ENCODE assay signal across 9 cellular contexts in genomic region chr12:116662612-116663144, GRCh38.
DNase-seq lines count a peak whose midpoint lies in the region; ATAC-seq and TF ChIP-seq lines count a peak whose summit lies in the region.
"Had no signal": no experiment of that assay in that cellular context is flagged by ENCODE, and none has a peak within 500 bp of the region (broad histone marks: within the 10 kb centered on the region; RNA-seq: fewer than 3 reads in every experiment).

No MANE protein-coding gene starts in this region.

- peak overlapping the region; percentile 92 for H3K4me3 Mint-ChIP-seq in Caco-2 (ENCODE audit: unreplicated experiment)
- no peak overlapping the region for H3K4me3 Mint-ChIP-seq in activated T-helper 17 cell treated with anti-CD3 and anti-CD28 coated beads, Interleukin-2, amount 50 U/mL, for 72 hours
- H3K4me3 Mint-ChIP-seq: activated CD4-positive, alpha-beta T cell treated with anti-CD3 and anti-CD28 coated beads, Interleukin-2, amount 10 ng/mL, durations not matched to agents 7 days and 5 days had no signal

- TSS peak; percentile 29 for BruUV-seq in Caco-2 (replicated peaks; lab: Mats Ljungman, UMichigan)

- DNase-seq in Caco-2 (peak; percentile 64 to 74), NCI-H146 (lab: John Stamatoyannopoulos, UW) (peak; percentile 71), body of pancreas (peak; percentile 30 to 61 (median 40)), mucosa of gallbladder (ENCODE audit: low spot score) (peak; percentile 81), D341Med (ENCODE audit: low spot score) (no peak), coronary artery (ENCODE audit: low spot score) (no peak)
- DNase-seq: activated CD4-positive, alpha-beta T cell treated with anti-CD3 and anti-CD28 coated beads, Interleukin-2, amount 10 ng/mL, durations not matched to agents 7 days and 5 days had no signal

- TF ChIP-seq CTCF in Caco-2 (IDR thresholded peaks at IDR 0.05; ENCODE audit: insufficient read depth in 1 of 2, low read depth in 1 of 2, low read length in 1 of 2, severe bottlenecking in 1 of 2, unreplicated experiment in 1 of 2) (peak in 1 of 2 experiments; percentile 9), body of pancreas (IDR thresholded peaks at IDR 0.05) (no peak), coronary artery (IDR thresholded peaks at IDR 0.05) (no peak)

- peaks cover 50% of the 10 kb centered on the region for H3K36me3 Mint-ChIP-seq in Caco-2 (ENCODE audit: insufficient read depth, unreplicated experiment)
- H3K36me3 Mint-ChIP-seq in activated T-helper 17 cell treated with anti-CD3 and anti-CD28 coated beads, Interleukin-2, amount 50 U/mL, for 72 hours (ENCODE audit: low read depth): no peaks in the 10 kb centered on the region

- intact Hi-C loops in Caco-2 (cut with micrococcal nuclease; ENCODE audit: unreplicated experiment) (loop anchor here (2.0 to 5.0 kb wide), 2 partner anchors 26 to 1205 kb away; no protein-coding TSS in a partner anchor), body of pancreas (cut with DNase I) (loop anchor here (10.0 kb wide), 1 partner anchor 128 kb away; no protein-coding TSS in a partner anchor)

- POLR2A ChIA-PET in Caco-2 (lab: Charles Lee): interaction anchor here (1.0 to 1.1 kb wide), 2 partner anchors 42 to 229 kb away, joined by 3 to 4 read pairs; no protein-coding TSS in a partner anchor

- H3K4me1 Mint-ChIP-seq in Caco-2 (ENCODE audit: low read depth, unreplicated experiment): peaks cover 33% of the 10 kb centered on the region
- H3K4me1 Mint-ChIP-seq in activated T-helper 17 cell treated with anti-CD3 and anti-CD28 coated beads, Interleukin-2, amount 50 U/mL, for 72 hours: no peaks in the 10 kb centered on the region
- H3K4me1 Mint-ChIP-seq: activated CD4-positive, alpha-beta T cell treated with anti-CD3 and anti-CD28 coated beads, Interleukin-2, amount 10 ng/mL, durations not matched to agents 7 days and 5 days had no signal

- WGBS in body of pancreas, 2 donors: 15 to 19% methylated on average over 17 to 21 of the region's 21 CpGs

- H3K9me3 Mint-ChIP-seq in Caco-2 (ENCODE audit: unreplicated experiment): peaks cover 9% of the 10 kb centered on the region
- no peaks in the 10 kb centered on the region for H3K9me3 Mint-ChIP-seq in activated T-helper 17 cell treated with anti-CD3 and anti-CD28 coated beads, Interleukin-2, amount 50 U/mL, for 72 hours
- H3K9me3 Mint-ChIP-seq: activated CD4-positive, alpha-beta T cell treated with anti-CD3 and anti-CD28 coated beads, Interleukin-2, amount 10 ng/mL, durations not matched to agents 7 days and 5 days had no signal

- no peak for TF ChIP-seq POLR2A in body of pancreas (IDR thresholded peaks at IDR 0.05)

- ATAC-seq in body of pancreas (no peak), HG03196 (IDR thresholded peaks at IDR 0.05; ENCODE audit: unreplicated experiment) (no peak)
- ATAC-seq in activated T-helper 17 cell treated with anti-CD3 and anti-CD28 coated beads, Interleukin-2, amount 50 U/mL, for 72 hours (replicated peaks): no peak

- H3K4me1 ChIP-seq in Caco-2 (peaks cover 38% of the 10 kb centered on the region), body of pancreas (peaks cover 30% of the 10 kb centered on the region)

- H3K27me3 ChIP-seq in Caco-2 (replicated peaks; ENCODE audit: control insufficient read depth, insufficient read depth, low read length): no peaks in the 10 kb centered on the region
- no peaks in the 10 kb centered on the region for H3K27me3 ChIP-seq in body of pancreas

- CTCF ChIA-PET in Caco-2 (lab: Charles Lee): interaction anchor here (1.3 kb wide), 1 partner anchor 25 kb away, joined by 4 read pairs; no protein-coding TSS in a partner anchor

- peak overlapping the region; percentile 75 for H3K27ac Mint-ChIP-seq in Caco-2 (ENCODE audit: unreplicated experiment)
- H3K27ac Mint-ChIP-seq in activated T-helper 17 cell treated with anti-CD3 and anti-CD28 coated beads, Interleukin-2, amount 50 U/mL, for 72 hours: no peak overlapping the region
- H3K27ac Mint-ChIP-seq: activated CD4-positive, alpha-beta T cell treated with anti-CD3 and anti-CD28 coated beads, Interleukin-2, amount 10 ng/mL, durations not matched to agents 7 days and 5 days had no signal

- H3K9me3 ChIP-seq in Caco-2: no peaks in the 10 kb centered on the region
- H3K9me3 ChIP-seq in body of pancreas: no peaks in the 10 kb centered on the region

- H3K36me3 ChIP-seq in Caco-2 (ENCODE audit: control insufficient read depth, insufficient read depth, low read length) (no peaks in the 10 kb centered on the region; the same call in 1 of the 2 replicates), body of pancreas (replicated peaks in 1 of 2; ENCODE audit: insufficient read depth in 1 of 2, low read depth in 2 of 2) (no peaks in the 10 kb centered on the region)

- H3K4me3 ChIP-seq in Caco-2 (ENCODE audit: low read depth, low read length): peak overlapping the region; percentile 56
- H3K4me3 ChIP-seq in body of pancreas: no peak overlapping the region
- H3K4me3 ChIP-seq in coronary artery: no peak overlapping the region

- no peaks in the 10 kb centered on the region for H3K27me3 Mint-ChIP-seq in Caco-2 (ENCODE audit: insufficient read depth, unreplicated experiment)
- peaks cover 17% of the 10 kb centered on the region for H3K27me3 Mint-ChIP-seq in activated T-helper 17 cell treated with anti-CD3 and anti-CD28 coated beads, Interleukin-2, amount 50 U/mL, for 72 hours

- H3K27ac ChIP-seq in body of pancreas: peak overlapping the region in 2 of 4 donors; percentile 26 to 54
- no peak overlapping the region for H3K27ac ChIP-seq in coronary artery

Comparison
In these comparisons a context has a peak if more than half of its experiments do, and no peak if none do; other contexts are left out.
1. DNase-seq: peak in Caco-2 (2 of 2), NCI-H146 (single experiment), body of pancreas (4 of 4) and mucosa of gallbladder (single experiment); none in D341Med (single experiment) and coronary artery (single experiment).